In the genomic region with DNA sequence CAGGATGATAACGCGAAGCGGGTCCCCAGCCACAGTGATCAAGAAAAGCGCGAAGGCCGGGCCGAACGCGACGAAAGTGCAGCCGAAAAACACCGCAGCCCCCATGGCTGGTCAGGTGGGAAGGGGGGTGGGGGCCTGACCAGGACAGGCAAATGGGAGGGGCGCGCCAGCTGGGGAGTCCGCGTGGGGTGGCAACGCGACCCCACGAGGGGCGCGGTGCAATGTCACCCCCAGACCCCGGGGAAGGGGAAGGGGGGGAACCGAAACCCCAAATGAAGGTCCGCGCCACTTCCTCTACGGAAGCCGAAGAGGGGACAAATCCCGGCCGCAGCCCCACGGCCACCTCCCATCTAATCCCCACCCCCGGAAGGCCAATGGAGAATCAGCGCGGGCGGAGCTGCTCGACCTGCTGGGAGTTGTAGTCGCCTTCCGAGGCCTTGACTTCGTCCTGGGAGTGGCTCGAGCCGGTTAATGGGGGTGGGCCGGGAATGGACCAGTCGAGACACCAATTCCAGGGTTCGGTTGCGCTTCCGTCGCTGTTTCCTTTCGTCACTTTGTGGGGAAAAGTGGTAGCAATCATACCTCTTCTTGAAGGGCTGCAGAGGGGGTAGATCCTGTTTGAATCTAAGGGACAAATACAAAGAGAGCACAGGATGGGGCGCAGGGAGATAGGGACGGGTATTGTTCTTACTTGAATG, we compare ENCODE assay signal across 8 cellular contexts. TPM values are rescaled to one million over a fixed set of nuclear protein-coding genes. Genes with fewer than 3 reads are reported as not detected.
DNase-seq lines count a peak whose midpoint lies in the region; ATAC-seq and TF ChIP-seq lines count a peak whose summit lies in the region.

A gene (minus strand): TSS at position 311 of the 698 bp plus-strand sequence. CDS start 206 bp downstream, at position 105.

- DNase-seq in C1 segment of cervical spinal cord (lab: John Stamatoyannopoulos, UW) (peak; percentile 70 to 97 (median 94)), NCI-H748 (lab: John Stamatoyannopoulos, UW; ENCODE audit: unreplicated experiment) (peak; percentile 99), coronary artery (ENCODE audit: low spot score) (peak; percentile 98), left kidney (ENCODE audit: low read depth, low spot score) (peak; percentile 99)
- peak; percentile 96 for DNase-seq in activated CD4-positive, alpha-beta T cell treated with anti-CD3 and anti-CD28 coated beads, Interleukin-2, amount 10 ng/mL, durations not matched to agents 7 days and 5 days
- DNase-seq in stimulated activated CD4-positive, alpha-beta T cell treated with anti-CD3 and anti-CD28 coated beads, Interleukin-1b, Interleukin-23, amount 100 ng/mL, for 48 hours: peak; percentile 96

- CTCF ChIA-PET in activated CD4-positive, alpha-beta T cell treated with anti-CD3 and anti-CD28 coated beads, Interleukin-2, amount 10 ng/mL, durations not matched to agents 7 days and 5 days (lab: Charles Lee): interaction anchor here (0.6 to 1.5 kb wide), 5 partner anchors 10 to 109 kb away, joined by 3 to 8 read pairs (median 4); no protein-coding TSS in a partner anchor

- peaks cover 39% of the 10 kb centered on the region for H3K36me3 Mint-ChIP-seq in activated CD4-positive, alpha-beta T cell treated with anti-CD3 and anti-CD28 coated beads, Interleukin-2, amount 10 ng/mL, durations not matched to agents 7 days and 5 days (ENCODE audit: low read depth)

- no peaks in the 10 kb centered on the region for H3K27me3 Mint-ChIP-seq in activated CD4-positive, alpha-beta T cell treated with anti-CD3 and anti-CD28 coated beads, Interleukin-2, amount 10 ng/mL, durations not matched to agents 7 days and 5 days

- ATAC-seq in GM19372 (IDR thresholded peaks at IDR 0.05; ENCODE audit: low read depth, unreplicated experiment) (peak; percentile 87), HG03521 (IDR thresholded peaks at IDR 0.05; ENCODE audit: unreplicated experiment) (peak; percentile 93)

- H3K27ac Mint-ChIP-seq in activated CD4-positive, alpha-beta T cell treated with anti-CD3 and anti-CD28 coated beads, Interleukin-2, amount 10 ng/mL, durations not matched to agents 7 days and 5 days: peak within 1 kb of the TSS; percentile 98

- POLR2A ChIA-PET in activated CD4-positive, alpha-beta T cell treated with anti-CD3 and anti-CD28 coated beads, Interleukin-2, amount 10 ng/mL, durations not matched to agents 7 days and 5 days (lab: Charles Lee): no interaction called here

- peak within 1 kb of the TSS; percentile 93 for H3K4me3 ChIP-seq in coronary artery

- H3K4me3 Mint-ChIP-seq in activated CD4-positive, alpha-beta T cell treated with anti-CD3 and anti-CD28 coated beads, Interleukin-2, amount 10 ng/mL, durations not matched to agents 7 days and 5 days: peak within 1 kb of the TSS; percentile 99

- H3K9me3 Mint-ChIP-seq in activated CD4-positive, alpha-beta T cell treated with anti-CD3 and anti-CD28 coated beads, Interleukin-2, amount 10 ng/mL, durations not matched to agents 7 days and 5 days: no peaks in the 10 kb centered on the region

- H3K4me1 Mint-ChIP-seq in activated CD4-positive, alpha-beta T cell treated with anti-CD3 and anti-CD28 coated beads, Interleukin-2, amount 10 ng/mL, durations not matched to agents 7 days and 5 days: peaks cover 38% of the 10 kb centered on the region

- peak within 1 kb of the TSS; percentile 87 to 94 for H3K27ac ChIP-seq in coronary artery

- no peak for TF ChIP-seq CTCF in coronary artery (IDR thresholded peaks at IDR 0.05)

RNA-seq across cellular contexts. Expression of the gene that starts here (rescaled TPM):
- total RNA-seq in activated CD4-positive, alpha-beta T cell treated with anti-CD3 and anti-CD28 coated beads, Interleukin-2, amount 10 ng/mL, durations not matched to agents 7 days and 5 days: 100 to 1,000 TPM; 130 to 137 TPM

Comparison
In these comparisons a context has a peak if more than half of its experiments do, and no peak if none do; other contexts are left out.
1. Peak in every context shown above with its lines: DNase-seq, ATAC-seq, H3K4me3 ChIP-seq and H3K27ac ChIP-seq.